14 cellular contexts compared by ENCODE assay signal in the genomic region with DNA sequence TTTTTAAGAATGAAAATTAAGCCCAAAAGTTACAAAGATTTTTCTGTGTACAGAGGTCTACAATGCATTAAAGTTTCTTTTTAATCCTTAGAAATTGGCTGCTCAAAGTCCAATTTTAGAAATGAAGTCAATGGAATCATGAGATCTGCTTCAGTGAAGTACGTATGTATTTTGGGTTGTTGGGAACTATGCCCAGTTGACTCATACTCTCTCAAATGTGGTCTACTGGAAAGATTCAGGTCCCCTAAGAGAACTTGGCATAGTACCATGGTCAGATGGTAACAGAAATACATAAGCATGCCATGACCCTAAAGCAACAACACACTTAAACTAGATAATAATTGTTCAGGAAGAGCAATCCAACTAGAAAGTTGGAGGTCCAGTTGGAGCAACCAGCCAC. TPM values are rescaled to one million over a fixed set of nuclear protein-coding genes. Genes with fewer than 3 reads are reported as not detected.
DNase-seq lines count a peak whose midpoint lies in the region; ATAC-seq and TF ChIP-seq lines count a peak whose summit lies in the region.
"Had no signal": no experiment of that assay in that cellular context is flagged by ENCODE, and none has a peak within 500 bp of the region (broad histone marks: within the 10 kb centered on the region; RNA-seq: fewer than 3 reads in every experiment).

No MANE protein-coding gene starts in this region.

- TF ChIP-seq CTCF in upper lobe of right lung (IDR thresholded peaks at IDR 0.05), result no peak

- H3K4me1 ChIP-seq in adipocyte (ENCODE audit: control insufficient read depth, insufficient read depth, low read length) (peaks cover 11% of the 10 kb centered on the region), skeletal muscle tissue (ENCODE audit: control insufficient read depth in 3 of 3, insufficient read depth in 3 of 3, low read length in 3 of 3) (peaks cover 3 to 10% (median 5%) of the 10 kb centered on the region in 3 donors), upper lobe of right lung (no peaks in the 10 kb centered on the region)
- H3K4me1 ChIP-seq: left lung, parathyroid adenoma had no signal

- H3K27me3 ChIP-seq in adipocyte (replicated peaks; ENCODE audit: control insufficient read depth, insufficient read depth, low read length), result no peaks in the 10 kb centered on the region
- no peaks in the 10 kb centered on the region for H3K27me3 ChIP-seq in skeletal muscle tissue (ENCODE audit: control insufficient read depth in 3 of 3, insufficient read depth in 3 of 3, low read length in 3 of 3)
- H3K27me3 ChIP-seq in upper lobe of right lung, result no peaks in the 10 kb centered on the region
- H3K27me3 ChIP-seq: left lung had no signal

- peaks cover 68% of the 10 kb centered on the region for H3K36me3 ChIP-seq in adipocyte (ENCODE audit: control insufficient read depth, insufficient read depth, low read length, severe bottlenecking)
- peaks cover 5 to 8% (median 6%) of the 10 kb centered on the region in 3 donors for H3K36me3 ChIP-seq in skeletal muscle tissue (ENCODE audit: control insufficient read depth in 3 of 3, insufficient read depth in 3 of 3, low read length in 3 of 3)
- peaks cover 40% of the 10 kb centered on the region for H3K36me3 ChIP-seq in upper lobe of right lung

- H3K9me3 ChIP-seq in adipocyte (ENCODE audit: control insufficient read depth, low read length), result no peaks in the 10 kb centered on the region
- no peaks in the 10 kb centered on the region for H3K9me3 ChIP-seq in skeletal muscle tissue (ENCODE audit: control insufficient read depth in 3 of 3, low read length in 3 of 3)
- H3K9me3 ChIP-seq in upper lobe of right lung, result no peaks in the 10 kb centered on the region
- H3K9me3 ChIP-seq: left lung had no signal

- H3K9ac ChIP-seq in adipocyte (ENCODE audit: low read length) (no peak overlapping the region), skeletal muscle tissue (ENCODE audit: low read depth in 1 of 3, low read length in 3 of 3) (no peak overlapping the region)
- H3K9ac ChIP-seq: parathyroid adenoma had no signal

- H3K27ac ChIP-seq in skeletal muscle tissue (ENCODE audit: low read depth, low read length), result peak overlapping the region; percentile 70
- no peak overlapping the region for H3K27ac ChIP-seq in upper lobe of right lung
- H3K27ac ChIP-seq: left lung, parathyroid adenoma had no signal

- ATAC-seq in HG03196 (IDR thresholded peaks at IDR 0.05; ENCODE audit: unreplicated experiment), result no peak
- no peak for ATAC-seq in upper lobe of right lung
- ATAC-seq in HG03039 (IDR thresholded peaks at IDR 0.05; ENCODE audit: unreplicated experiment), result no peak
- ATAC-seq: left lung had no signal

- DNase-seq in GM04504 (ENCODE audit: low read depth), result peak; percentile 50
- peak; percentile 80 for DNase-seq in adipocyte (ENCODE audit: low read depth)
- DNase-seq in fibroblast of the conjunctiva (ENCODE audit: low read depth), result peak; percentile 95
- no peak for DNase-seq in C1 segment of cervical spinal cord (lab: John Stamatoyannopoulos, UW)
- DNase-seq in upper lobe of right lung, result no peak
- DNase-seq: activated CD4-positive, alpha-beta T cell treated with anti-CD3 and anti-CD28 coated beads for 1 hour; cerebellar nuclear complex; left lung; NCI-H1048; stimulated activated CD4-positive, alpha-beta T cell treated with anti-CD3 and anti-CD28 coated beads, Interleukin-4, amount 100 ng/mL, for 24 hours had no signal

- H3K4me3 ChIP-seq in adipocyte (ENCODE audit: low read length) (no peak overlapping the region), skeletal muscle tissue (ENCODE audit: low read length in 3 of 3) (peak overlapping the region in 1 of 3 donors; percentile 13), upper lobe of right lung (no peak overlapping the region)
- H3K4me3 ChIP-seq: left lung had no signal

- intact Hi-C loops in upper lobe of right lung (cut with DNase I), result no loop called here

RNA-seq across cellular contexts. Expression of a gene that starts 23.0 kb away (rescaled TPM):
- 0.52 TPM for total RNA-seq in skeletal muscle tissue
- not detected for total RNA-seq in upper lobe of right lung
- total RNA-seq: left lung had no signal

RNA-seq across cellular contexts. Expression of a gene that starts 27.0 kb away (rescaled TPM):
- total RNA-seq in skeletal muscle tissue, result 38.6 TPM
- total RNA-seq in upper lobe of right lung, result 64.3 TPM

Comparison
In these comparisons a context has a peak if more than half of its experiments do, and no peak if none do; other contexts are left out.
1. DNase-seq: peak in GM04504 (single experiment), adipocyte (single experiment) and fibroblast of the conjunctiva (single experiment); none in C1 segment of cervical spinal cord (0 of 14) and upper lobe of right lung (single experiment).